ENCODE assay signal across 1 cellular context in the genomic region with DNA sequence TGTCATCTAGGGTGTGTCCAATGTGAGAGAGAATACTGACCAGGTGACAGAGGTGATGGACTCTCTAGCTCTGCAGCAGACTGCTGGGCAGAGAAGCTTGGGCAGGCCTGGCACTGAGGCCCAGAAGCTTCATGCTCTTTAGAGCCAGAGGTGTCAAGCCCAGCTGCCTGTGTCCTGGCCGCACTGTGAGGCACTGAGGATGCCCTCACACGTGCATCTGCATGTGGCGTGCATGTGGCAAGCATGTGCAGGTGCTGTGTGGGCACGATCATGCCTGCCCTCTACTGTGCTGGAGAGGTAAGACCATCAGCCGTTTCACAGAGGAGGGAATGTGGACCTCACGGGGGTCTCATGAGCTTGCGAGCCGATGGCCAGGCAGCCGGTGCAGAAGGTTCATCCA.
A peak's percentile ranks its signal among the peaks of the same experiment; 100 is the strongest.
TF ChIP-seq lines count a peak whose summit lies in the region.

No MANE protein-coding gene starts in this region.

TF ChIP-seq in K562, 482 proteins besides CTCF, POLR2A, EP300 and RAD21 (continued from another document and continues in another):
- TF ChIP-seq, protein P1, sequence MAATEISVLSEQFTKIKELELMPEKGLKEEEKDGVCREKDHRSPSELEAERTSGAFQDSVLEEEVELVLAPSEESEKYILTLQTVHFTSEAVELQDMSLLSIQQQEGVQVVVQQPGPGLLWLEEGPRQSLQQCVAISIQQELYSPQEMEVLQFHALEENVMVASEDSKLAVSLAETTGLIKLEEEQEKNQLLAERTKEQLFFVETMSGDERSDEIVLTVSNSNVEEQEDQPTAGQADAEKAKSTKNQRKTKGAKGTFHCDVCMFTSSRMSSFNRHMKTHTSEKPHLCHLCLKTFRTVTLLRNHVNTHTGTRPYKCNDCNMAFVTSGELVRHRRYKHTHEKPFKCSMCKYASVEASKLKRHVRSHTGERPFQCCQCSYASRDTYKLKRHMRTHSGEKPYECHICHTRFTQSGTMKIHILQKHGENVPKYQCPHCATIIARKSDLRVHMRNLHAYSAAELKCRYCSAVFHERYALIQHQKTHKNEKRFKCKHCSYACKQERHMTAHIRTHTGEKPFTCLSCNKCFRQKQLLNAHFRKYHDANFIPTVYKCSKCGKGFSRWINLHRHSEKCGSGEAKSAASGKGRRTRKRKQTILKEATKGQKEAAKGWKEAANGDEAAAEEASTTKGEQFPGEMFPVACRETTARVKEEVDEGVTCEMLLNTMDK (IDR thresholded peaks at IDR 0.05; ENCODE audit: borderline replicate concordance, insufficient read depth, low read depth, low read length, poor library complexity, severe bottlenecking), result no peak
- TF ChIP-seq SP1 (CRISPR knock-in tag; IDR thresholded peaks at IDR 0.05) (no peak), HMG20B (CRISPR knock-in tag; IDR thresholded peaks at IDR 0.05) (no peak), ZNF785 (CRISPR knock-in tag; IDR thresholded peaks at IDR 0.05) (no peak), GABPB2 (CRISPR knock-in tag; conservative IDR thresholded peaks at IDR 0.05) (no peak), U2AF1 (optimal IDR thresholded peaks at IDR 0.05; ENCODE audit: low read depth, low read length) (no peak), FIP1L1 (IDR thresholded peaks at IDR 0.05; ENCODE audit: low read depth, low read length, poor library complexity, severe bottlenecking) (no peak), JUN (IDR thresholded peaks at IDR 0.05; ENCODE audit: borderline replicate concordance, low read depth, low read length) (no peak), JUN (CRISPR knock-in tag; IDR thresholded peaks at IDR 0.05; ENCODE audit: borderline replicate concordance) (no peak), ZNF668 (CRISPR knock-in tag; IDR thresholded peaks at IDR 0.05) (no peak), ZBTB33 (CRISPR knock-in tag; IDR thresholded peaks at IDR 0.05) (no peak), TCF3 (CRISPR knock-in tag; IDR thresholded peaks at IDR 0.05) (no peak), GTF2A2 (tag; IDR thresholded peaks at IDR 0.05) (no peak), ZNF644 (tag; IDR thresholded peaks at IDR 0.05; ENCODE audit: low read depth) (no peak), ZNF76 (CRISPR knock-in tag; IDR thresholded peaks at IDR 0.05; ENCODE audit: borderline replicate concordance) (no peak), ZNF707 (CRISPR knock-in tag; conservative IDR thresholded peaks at IDR 0.05) (no peak), ZNF79 (CRISPR knock-in tag; IDR thresholded peaks at IDR 0.05; ENCODE audit: low read depth) (no peak), ADNP (tag; IDR thresholded peaks at IDR 0.05) (no peak), SNIP1 (IDR thresholded peaks at IDR 0.05; ENCODE audit: low read depth) (no peak), JUND (IDR thresholded peaks at IDR 0.05; ENCODE audit: borderline replicate concordance, low read depth, low read length) (no peak), JUND (tag; IDR thresholded peaks at IDR 0.05; ENCODE audit: borderline replicate concordance, low read depth, low read length) (no peak), MTA2 (IDR thresholded peaks at IDR 0.05; ENCODE audit: low read depth) (no peak), FOXP1 (CRISPR knock-in tag; IDR thresholded peaks at IDR 0.05) (no peak), SFPQ (IDR thresholded peaks at IDR 0.05; ENCODE audit: low read depth, low read length) (no peak), SMARCE1 (IDR thresholded peaks at IDR 0.05) (no peak), ARID2 (IDR thresholded peaks at IDR 0.05) (no peak), TAL1 (IDR thresholded peaks at IDR 0.05) (no peak), DMBX1 (CRISPR knock-in tag; IDR thresholded peaks at IDR 0.05; ENCODE audit: borderline replicate concordance) (no peak), CREM (IDR thresholded peaks at IDR 0.05; ENCODE audit: low read depth) (no peak), ZNF507 (tag; conservative IDR thresholded peaks at IDR 0.05) (no peak), ZNF217 (CRISPR knock-in tag; IDR thresholded peaks at IDR 0.05) (no peak), ZBED1 (IDR thresholded peaks at IDR 0.05) (no peak), GTF2E2 (tag; IDR thresholded peaks at IDR 0.05) (no peak), ZNF184 (CRISPR knock-in tag; IDR thresholded peaks at IDR 0.05) (no peak), OTX1 (CRISPR knock-in tag; IDR thresholded peaks at IDR 0.05) (no peak), L3MBTL2 (IDR thresholded peaks at IDR 0.05) (peak; percentile 62; the same call in 1 of the 2 replicates)
- TF ChIP-seq, protein P2, sequence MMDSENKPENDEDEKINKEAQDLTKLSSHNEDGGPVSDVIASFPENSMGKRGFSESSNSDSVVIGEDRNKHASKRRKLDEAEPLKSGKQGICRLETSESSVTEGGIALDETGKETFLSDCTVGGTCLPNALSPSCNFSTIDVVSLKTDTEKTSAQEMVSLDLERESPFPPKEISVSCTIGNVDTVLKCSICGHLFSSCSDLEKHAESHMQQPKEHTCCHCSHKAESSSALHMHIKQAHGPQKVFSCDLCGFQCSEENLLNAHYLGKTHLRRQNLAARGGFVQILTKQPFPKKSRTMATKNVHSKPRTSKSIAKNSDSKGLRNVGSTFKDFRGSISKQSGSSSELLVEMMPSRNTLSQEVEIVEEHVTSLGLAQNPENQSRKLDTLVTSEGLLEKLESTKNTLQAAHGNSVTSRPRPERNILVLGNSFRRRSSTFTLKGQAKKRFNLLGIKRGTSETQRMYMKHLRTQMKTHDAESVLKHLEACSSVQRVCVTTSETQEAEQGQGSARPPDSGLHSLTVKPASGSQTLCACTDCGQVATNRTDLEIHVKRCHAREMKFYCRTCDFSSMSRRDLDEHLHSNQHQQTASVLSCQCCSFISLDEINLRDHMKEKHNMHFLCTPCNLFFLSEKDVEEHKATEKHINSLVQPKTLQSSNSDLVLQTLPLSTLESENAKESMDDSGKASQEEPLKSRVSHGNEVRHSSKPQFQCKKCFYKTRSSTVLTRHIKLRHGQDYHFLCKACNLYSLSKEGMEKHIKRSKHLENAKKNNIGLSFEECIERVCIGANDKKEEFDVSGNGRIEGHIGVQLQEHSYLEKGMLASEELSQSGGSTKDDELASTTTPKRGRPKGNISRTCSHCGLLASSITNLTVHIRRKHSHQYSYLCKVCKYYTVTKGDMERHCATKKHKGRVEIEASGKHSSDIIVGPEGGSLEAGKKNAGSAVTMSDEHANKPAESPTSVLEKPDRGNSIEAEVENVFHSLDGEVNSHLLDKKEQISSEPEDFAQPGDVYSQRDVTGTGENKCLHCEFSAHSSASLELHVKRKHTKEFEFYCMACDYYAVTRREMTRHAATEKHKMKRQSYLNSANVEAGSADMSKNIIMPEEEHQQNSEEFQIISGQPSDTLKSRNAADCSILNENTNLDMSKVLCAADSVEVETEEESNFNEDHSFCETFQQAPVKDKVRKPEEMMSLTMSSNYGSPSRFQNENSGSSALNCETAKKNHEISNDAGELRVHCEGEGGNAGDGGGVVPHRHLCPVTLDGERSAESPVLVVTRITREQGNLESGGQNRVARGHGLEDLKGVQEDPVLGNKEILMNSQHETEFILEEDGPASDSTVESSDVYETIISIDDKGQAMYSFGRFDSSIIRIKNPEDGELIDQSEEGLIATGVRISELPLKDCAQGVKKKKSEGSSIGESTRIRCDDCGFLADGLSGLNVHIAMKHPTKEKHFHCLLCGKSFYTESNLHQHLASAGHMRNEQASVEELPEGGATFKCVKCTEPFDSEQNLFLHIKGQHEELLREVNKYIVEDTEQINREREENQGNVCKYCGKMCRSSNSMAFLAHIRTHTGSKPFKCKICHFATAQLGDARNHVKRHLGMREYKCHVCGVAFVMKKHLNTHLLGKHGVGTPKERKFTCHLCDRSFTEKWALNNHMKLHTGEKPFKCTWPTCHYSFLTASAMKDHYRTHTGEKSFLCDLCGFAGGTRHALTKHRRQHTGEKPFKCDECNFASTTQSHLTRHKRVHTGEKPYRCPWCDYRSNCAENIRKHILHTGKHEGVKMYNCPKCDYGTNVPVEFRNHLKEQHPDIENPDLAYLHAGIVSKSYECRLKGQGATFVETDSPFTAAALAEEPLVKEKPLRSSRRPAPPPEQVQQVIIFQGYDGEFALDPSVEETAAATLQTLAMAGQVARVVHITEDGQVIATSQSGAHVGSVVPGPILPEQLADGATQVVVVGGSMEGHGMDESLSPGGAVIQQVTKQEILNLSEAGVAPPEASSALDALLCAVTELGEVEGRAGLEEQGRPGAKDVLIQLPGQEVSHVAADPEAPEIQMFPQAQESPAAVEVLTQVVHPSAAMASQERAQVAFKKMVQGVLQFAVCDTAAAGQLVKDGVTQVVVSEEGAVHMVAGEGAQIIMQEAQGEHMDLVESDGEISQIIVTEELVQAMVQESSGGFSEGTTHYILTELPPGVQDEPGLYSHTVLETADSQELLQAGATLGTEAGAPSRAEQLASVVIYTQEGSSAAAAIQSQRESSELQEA (IDR thresholded peaks at IDR 0.05; ENCODE audit: low read depth), result no peak
- TF ChIP-seq, protein P3, sequence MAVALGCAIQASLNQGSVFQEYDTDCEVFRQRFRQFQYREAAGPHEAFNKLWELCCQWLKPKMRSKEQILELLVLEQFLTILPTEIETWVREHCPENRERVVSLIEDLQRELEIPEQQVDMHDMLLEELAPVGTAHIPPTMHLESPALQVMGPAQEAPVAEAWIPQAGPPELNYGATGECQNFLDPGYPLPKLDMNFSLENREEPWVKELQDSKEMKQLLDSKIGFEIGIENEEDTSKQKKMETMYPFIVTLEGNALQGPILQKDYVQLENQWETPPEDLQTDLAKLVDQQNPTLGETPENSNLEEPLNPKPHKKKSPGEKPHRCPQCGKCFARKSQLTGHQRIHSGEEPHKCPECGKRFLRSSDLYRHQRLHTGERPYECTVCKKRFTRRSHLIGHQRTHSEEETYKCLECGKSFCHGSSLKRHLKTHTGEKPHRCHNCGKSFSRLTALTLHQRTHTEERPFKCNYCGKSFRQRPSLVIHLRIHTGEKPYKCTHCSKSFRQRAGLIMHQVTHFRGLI (CRISPR knock-in tag; IDR thresholded peaks at IDR 0.05), result no peak
- TF ChIP-seq, protein P4, sequence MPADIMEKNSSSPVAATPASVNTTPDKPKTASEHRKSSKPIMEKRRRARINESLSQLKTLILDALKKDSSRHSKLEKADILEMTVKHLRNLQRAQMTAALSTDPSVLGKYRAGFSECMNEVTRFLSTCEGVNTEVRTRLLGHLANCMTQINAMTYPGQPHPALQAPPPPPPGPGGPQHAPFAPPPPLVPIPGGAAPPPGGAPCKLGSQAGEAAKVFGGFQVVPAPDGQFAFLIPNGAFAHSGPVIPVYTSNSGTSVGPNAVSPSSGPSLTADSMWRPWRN (IDR thresholded peaks at IDR 0.05; ENCODE audit: low read depth), result no peak
- TF ChIP-seq, protein P5, sequence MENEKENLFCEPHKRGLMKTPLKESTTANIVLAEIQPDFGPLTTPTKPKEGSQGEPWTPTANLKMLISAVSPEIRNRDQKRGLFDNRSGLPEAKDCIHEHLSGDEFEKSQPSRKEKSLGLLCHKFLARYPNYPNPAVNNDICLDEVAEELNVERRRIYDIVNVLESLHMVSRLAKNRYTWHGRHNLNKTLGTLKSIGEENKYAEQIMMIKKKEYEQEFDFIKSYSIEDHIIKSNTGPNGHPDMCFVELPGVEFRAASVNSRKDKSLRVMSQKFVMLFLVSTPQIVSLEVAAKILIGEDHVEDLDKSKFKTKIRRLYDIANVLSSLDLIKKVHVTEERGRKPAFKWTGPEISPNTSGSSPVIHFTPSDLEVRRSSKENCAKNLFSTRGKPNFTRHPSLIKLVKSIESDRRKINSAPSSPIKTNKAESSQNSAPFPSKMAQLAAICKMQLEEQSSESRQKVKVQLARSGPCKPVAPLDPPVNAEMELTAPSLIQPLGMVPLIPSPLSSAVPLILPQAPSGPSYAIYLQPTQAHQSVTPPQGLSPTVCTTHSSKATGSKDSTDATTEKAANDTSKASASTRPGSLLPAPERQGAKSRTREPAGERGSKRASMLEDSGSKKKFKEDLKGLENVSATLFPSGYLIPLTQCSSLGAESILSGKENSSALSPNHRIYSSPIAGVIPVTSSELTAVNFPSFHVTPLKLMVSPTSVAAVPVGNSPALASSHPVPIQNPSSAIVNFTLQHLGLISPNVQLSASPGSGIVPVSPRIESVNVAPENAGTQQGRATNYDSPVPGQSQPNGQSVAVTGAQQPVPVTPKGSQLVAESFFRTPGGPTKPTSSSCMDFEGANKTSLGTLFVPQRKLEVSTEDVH (IDR thresholded peaks at IDR 0.05; ENCODE audit: low read depth, partially characterized antibody), result no peak
- TF ChIP-seq, protein P6, sequence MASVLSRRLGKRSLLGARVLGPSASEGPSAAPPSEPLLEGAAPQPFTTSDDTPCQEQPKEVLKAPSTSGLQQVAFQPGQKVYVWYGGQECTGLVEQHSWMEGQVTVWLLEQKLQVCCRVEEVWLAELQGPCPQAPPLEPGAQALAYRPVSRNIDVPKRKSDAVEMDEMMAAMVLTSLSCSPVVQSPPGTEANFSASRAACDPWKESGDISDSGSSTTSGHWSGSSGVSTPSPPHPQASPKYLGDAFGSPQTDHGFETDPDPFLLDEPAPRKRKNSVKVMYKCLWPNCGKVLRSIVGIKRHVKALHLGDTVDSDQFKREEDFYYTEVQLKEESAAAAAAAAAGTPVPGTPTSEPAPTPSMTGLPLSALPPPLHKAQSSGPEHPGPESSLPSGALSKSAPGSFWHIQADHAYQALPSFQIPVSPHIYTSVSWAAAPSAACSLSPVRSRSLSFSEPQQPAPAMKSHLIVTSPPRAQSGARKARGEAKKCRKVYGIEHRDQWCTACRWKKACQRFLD (CRISPR knock-in tag; IDR thresholded peaks at IDR 0.05), result no peak
